ENCODE assay signal across 8 cellular contexts in the genomic region with DNA sequence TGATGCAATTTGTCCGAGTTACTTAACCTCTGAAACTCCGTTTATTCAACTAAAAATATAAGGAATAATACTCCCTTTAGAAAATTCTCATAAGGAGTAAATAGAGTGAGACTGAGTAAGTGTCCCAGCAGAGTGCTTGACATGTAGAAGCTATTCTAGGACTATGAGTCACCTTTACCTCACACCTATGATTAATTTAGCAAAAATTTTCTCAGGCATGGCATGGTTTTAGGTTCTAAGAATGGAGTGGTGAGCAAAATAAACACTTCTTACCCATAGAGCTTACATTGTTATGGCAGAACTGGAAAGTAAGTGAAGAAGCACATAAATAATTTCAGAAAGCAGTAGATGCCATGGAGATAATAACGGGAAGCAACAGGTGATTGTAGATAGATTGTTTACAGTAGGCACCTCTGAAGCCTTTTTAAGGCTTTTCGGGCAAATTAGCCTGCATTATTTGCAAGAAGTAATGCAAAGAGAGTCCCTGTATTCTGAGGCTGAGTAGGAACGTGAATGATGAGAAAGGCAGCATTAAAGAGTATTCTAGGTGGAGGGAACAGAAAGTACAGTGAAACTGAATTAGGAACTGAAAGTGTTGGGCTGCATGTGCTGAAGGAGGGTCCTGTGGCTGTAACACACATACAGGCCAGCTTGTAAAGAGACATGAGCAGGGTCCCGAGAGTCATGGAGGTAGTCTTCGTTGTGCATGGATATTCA.
DNase-seq lines count a peak whose midpoint lies in the region; ATAC-seq, FAIRE-seq and TF ChIP-seq lines count a peak whose summit lies in the region.

No MANE protein-coding gene starts in this region.

- H3K36me3 Mint-ChIP-seq in activated naive CD4-positive, alpha-beta T cell treated with anti-CD3 and anti-CD28 coated beads for 36 hours (ENCODE audit: low read depth): peaks cover 10% of the 10 kb centered on the region

- CTCF ChIA-PET in activated naive CD4-positive, alpha-beta T cell treated with anti-CD3 and anti-CD28 coated beads for 36 hours (lab: Charles Lee): interaction anchor here (0.6 to 0.9 kb wide), 2 partner anchors 10 to 29 kb away, joined by 3 to 4 read pairs; no protein-coding TSS in a partner anchor

- no peak overlapping the region for H3K27ac Mint-ChIP-seq in activated naive CD4-positive, alpha-beta T cell treated with anti-CD3 and anti-CD28 coated beads for 36 hours

- no peaks in the 10 kb centered on the region for H3K27me3 ChIP-seq in gastrocnemius medialis

- no peaks in the 10 kb centered on the region for H3K36me3 ChIP-seq in gastrocnemius medialis

- H3K27me3 Mint-ChIP-seq in activated naive CD4-positive, alpha-beta T cell treated with anti-CD3 and anti-CD28 coated beads for 36 hours (ENCODE audit: low read depth): no peaks in the 10 kb centered on the region

- no peaks in the 10 kb centered on the region for H3K9me3 Mint-ChIP-seq in activated naive CD4-positive, alpha-beta T cell treated with anti-CD3 and anti-CD28 coated beads for 36 hours

- intact Hi-C loops in gastrocnemius medialis (cut with DNase I; ENCODE audit: low total_unique reads): no loop called here
- intact Hi-C loops in activated naive CD4-positive, alpha-beta T cell treated with anti-CD3 and anti-CD28 coated beads for 36 hours (cut with micrococcal nuclease): loop anchor here (1.0 kb wide), 1 partner anchor 9 kb away; no protein-coding TSS in a partner anchor

- ATAC-seq in GM21619 (IDR thresholded peaks at IDR 0.05; ENCODE audit: unreplicated experiment): peak; percentile 97
- peak; percentile 98 for ATAC-seq in gastrocnemius medialis

- no peak overlapping the region for H3K4me3 Mint-ChIP-seq in activated naive CD4-positive, alpha-beta T cell treated with anti-CD3 and anti-CD28 coated beads for 36 hours

- H3K4me3 ChIP-seq in astrocyte of the spinal cord (ENCODE audit: low read depth, low read length) (no peak overlapping the region), gastrocnemius medialis (no peak overlapping the region)

- TF ChIP-seq CTCF in astrocyte of the spinal cord (IDR thresholded peaks at IDR 0.05; ENCODE audit: low read depth, low read length) (no peak), gastrocnemius medialis (IDR thresholded peaks at IDR 0.05 in 4 of 5, conservative IDR thresholded peaks at IDR 0.05 in 1 of 5) (no peak)

- H3K9me3 ChIP-seq in gastrocnemius medialis: no peaks in the 10 kb centered on the region

- peaks cover 11% of the 10 kb centered on the region for H3K4me1 Mint-ChIP-seq in activated naive CD4-positive, alpha-beta T cell treated with anti-CD3 and anti-CD28 coated beads for 36 hours (ENCODE audit: low read depth)

- FAIRE-seq in GM18507 (lab: Jason Lieb, UNC) (peak; percentile 93), HTR-8/SVneo (lab: Jason Lieb, UNC) (no peak)

- in situ Hi-C loops in astrocyte of the spinal cord (cut with HindIII; ENCODE audit: low sequenced_read_pairs) (no loop called here), gastrocnemius medialis (cut with MboI; ENCODE audit: low sequenced_read_pairs in 4 of 4) (no loop called here)

- H3K27ac ChIP-seq in gastrocnemius medialis: peak overlapping the region in 1 of 4 donors; percentile 39

- no peaks in the 10 kb centered on the region for H3K4me1 ChIP-seq in gastrocnemius medialis

- DNase-seq in GM18507 (ENCODE audit: extremely low spot score, insufficient read length, low read depth): peak; percentile 23
- peak; percentile 21 for DNase-seq in HTR-8/SVneo (ENCODE audit: insufficient read length, low spot score)
- peak; percentile 90 for DNase-seq in astrocyte of the spinal cord (ENCODE audit: low read depth, low spot score)
- DNase-seq in gastrocnemius medialis: no peak
- DNase-seq in D341Med (ENCODE audit: low spot score): no peak
- no peak for DNase-seq in stimulated activated CD4-positive, alpha-beta T cell treated with anti-CD3 and anti-CD28 coated beads, Interleukin-2, amount 100 ng/mL, for 48 hours
- DNase-seq in activated naive CD4-positive, alpha-beta T cell treated with anti-CD3 and anti-CD28 coated beads for 36 hours: no peak

- TF ChIP-seq POLR2A in gastrocnemius medialis (IDR thresholded peaks at IDR 0.05): no peak

Comparison
In these comparisons a context has a peak if more than half of its experiments do, and no peak if none do; other contexts are left out.
1. DNase-seq: peak in GM18507 (single experiment), HTR-8/SVneo (single experiment) and astrocyte of the spinal cord (single experiment); none in gastrocnemius medialis (0 of 2), D341Med (single experiment), stimulated activated CD4-positive, alpha-beta T cell treated with anti-CD3 and anti-CD28 coated beads, Interleukin-2, amount 100 ng/mL, for 48 hours (0 of 2) and activated naive CD4-positive, alpha-beta T cell treated with anti-CD3 and anti-CD28 coated beads for 36 hours (single experiment).